In genomic region chr10:14659626-14660196, GRCh38 we compare ENCODE assay signal across 1 cellular context.
TF ChIP-seq lines count a peak whose summit lies in the region.

No MANE protein-coding gene starts in this region.

TF ChIP-seq in GM23338, 12 proteins besides CTCF, POLR2A, EP300 and RAD21 (continued from another document):
- no peak for TF ChIP-seq ZNF462 (CRISPR knock-in tag; IDR thresholded peaks at IDR 0.05)
- no peak for TF ChIP-seq ETS1 (IDR thresholded peaks at IDR 0.05)
- TF ChIP-seq POLR2AphosphoS5 (IDR thresholded peaks at IDR 0.05; ENCODE audit: low read depth), result no peak
